Comparison of ENCODE assay signal across 9 cellular contexts in the genomic region with DNA sequence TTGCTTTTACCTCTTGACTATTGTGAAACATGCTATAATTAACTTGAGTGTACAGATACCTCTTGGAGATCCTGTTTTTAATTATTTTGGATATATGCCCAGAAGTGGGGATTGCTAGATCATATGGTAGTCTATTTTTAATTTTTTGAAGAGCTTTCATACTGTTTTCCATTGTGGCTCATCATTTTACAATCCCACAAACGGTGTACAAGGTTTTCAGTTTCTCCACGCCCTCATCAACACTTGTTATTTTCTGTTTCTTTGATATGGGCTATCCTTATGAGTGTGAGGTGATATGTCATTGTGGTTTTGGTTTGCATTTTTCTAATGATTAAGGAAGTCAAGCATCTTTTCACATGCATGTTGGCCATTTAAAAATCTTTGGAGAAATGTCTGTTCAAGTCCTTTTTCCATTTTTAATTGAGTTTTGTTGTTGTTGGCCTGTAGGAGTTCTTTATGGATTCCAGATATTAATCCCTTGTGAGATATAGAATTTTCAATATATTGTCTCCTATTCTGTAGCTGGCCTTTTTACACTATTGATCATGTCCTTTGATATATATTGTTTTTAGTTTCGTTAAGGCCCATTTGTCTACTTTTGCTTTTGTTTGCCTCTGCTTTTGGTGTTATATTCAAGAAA. TPM values are rescaled to one million over a fixed set of nuclear protein-coding genes. Genes with fewer than 3 reads are reported as not detected.
A peak's percentile ranks its signal among the peaks of the same experiment; 100 is the strongest.
DNase-seq lines count a peak whose midpoint lies in the region; ATAC-seq and TF ChIP-seq lines count a peak whose summit lies in the region.
"Had no signal": no experiment of that assay in that cellular context is flagged by ENCODE, and none has a peak within 500 bp of the region (broad histone marks: within the 10 kb centered on the region; RNA-seq: fewer than 3 reads in every experiment).

No MANE protein-coding gene starts in this region.

- no peaks in the 10 kb centered on the region for H3K4me1 ChIP-seq in neural progenitor cell

- H3K9ac ChIP-seq in neural progenitor cell: no peak overlapping the region

- H3K4me3 Mint-ChIP-seq in activated naive CD4-positive, alpha-beta T cell treated with anti-CD3 and anti-CD28 coated beads, Interleukin-2, amount 50 U/mL, for 24 hours: peak overlapping the region; percentile 40
- H3K4me3 Mint-ChIP-seq in neural progenitor cell: no peak overlapping the region

- ATAC-seq in HG03060 (IDR thresholded peaks at IDR 0.05; ENCODE audit: low read depth, unreplicated experiment): peak; percentile 51

- H3K4me3 ChIP-seq in neural progenitor cell: no peak overlapping the region

- peaks cover 19% of the 10 kb centered on the region for H3K36me3 ChIP-seq in neural progenitor cell

- no peaks in the 10 kb centered on the region for H3F3A ChIP-seq in neural progenitor cell (ENCODE audit: low read depth)

- no peak for DNase-seq in activated naive CD4-positive, alpha-beta T cell (lab: John Stamatoyannopoulos, UW)
- DNase-seq in NCI-H69 (lab: John Stamatoyannopoulos, UW) (peak; percentile 81), glomerular visceral epithelial cell (ENCODE audit: extremely low spot score) (peak; percentile 33), GOT3 (lab: John Stamatoyannopoulos, UW) (no peak), Kasumi-1 (lab: John Stamatoyannopoulos, UW) (no peak), neural progenitor cell (ENCODE audit: low spot score) (no peak)

- no peak overlapping the region for H2AFZ ChIP-seq in neural progenitor cell (replicated peaks)

- no peak for TF ChIP-seq CTCF in neural progenitor cell (IDR thresholded peaks at IDR 0.05)

- H3K27ac ChIP-seq in neural progenitor cell: no peak overlapping the region
- H3K27ac ChIP-seq: VCaP had no signal

- H4K20me1 ChIP-seq in neural progenitor cell (ENCODE audit: low read depth): no peaks in the 10 kb centered on the region

- no peaks in the 10 kb centered on the region for H3K27me3 Mint-ChIP-seq in activated naive CD4-positive, alpha-beta T cell treated with anti-CD3 and anti-CD28 coated beads, Interleukin-2, amount 50 U/mL, for 24 hours
- H3K27me3 Mint-ChIP-seq in neural progenitor cell (ENCODE audit: insufficient read depth, low read depth): no peaks in the 10 kb centered on the region

- no peak overlapping the region for H3K4me2 ChIP-seq in neural progenitor cell

- H3K9me3 Mint-ChIP-seq in activated naive CD4-positive, alpha-beta T cell treated with anti-CD3 and anti-CD28 coated beads, Interleukin-2, amount 50 U/mL, for 24 hours: peaks cover under 1% of the 10 kb centered on the region
- H3K9me3 Mint-ChIP-seq in neural progenitor cell: peaks cover 16% of the 10 kb centered on the region

- no peaks in the 10 kb centered on the region for H3K27me3 ChIP-seq in neural progenitor cell

- peaks cover 6% of the 10 kb centered on the region for H3K79me2 ChIP-seq in neural progenitor cell (ENCODE audit: low read depth)

- peak overlapping the region; percentile 60 for H3K27ac Mint-ChIP-seq in activated naive CD4-positive, alpha-beta T cell treated with anti-CD3 and anti-CD28 coated beads, Interleukin-2, amount 50 U/mL, for 24 hours
- H3K27ac Mint-ChIP-seq in neural progenitor cell: no peak overlapping the region

- H3K36me3 Mint-ChIP-seq in activated naive CD4-positive, alpha-beta T cell treated with anti-CD3 and anti-CD28 coated beads, Interleukin-2, amount 50 U/mL, for 24 hours: peaks cover 50% of the 10 kb centered on the region
- peaks cover 52% of the 10 kb centered on the region for H3K36me3 Mint-ChIP-seq in neural progenitor cell

- H3K9me3 ChIP-seq in neural progenitor cell (ENCODE audit: low read depth): no peaks in the 10 kb centered on the region

- peaks cover 75% of the 10 kb centered on the region for H3K4me1 Mint-ChIP-seq in activated naive CD4-positive, alpha-beta T cell treated with anti-CD3 and anti-CD28 coated beads, Interleukin-2, amount 50 U/mL, for 24 hours
- no peaks in the 10 kb centered on the region for H3K4me1 Mint-ChIP-seq in neural progenitor cell

RNA-seq across cellular contexts. Expression of gene AGK, which starts 7.5 kb away (rescaled TPM):
- 32.7 and 42.6 TPM in 2 replicates for total RNA-seq in neural progenitor cell (ENCODE audit: low replicate concordance)

Comparison
In these comparisons a context has a peak if more than half of its experiments do, and no peak if none do; other contexts are left out.
1. DNase-seq: peak in NCI-H69 (single experiment) and glomerular visceral epithelial cell (single experiment); none in activated naive CD4-positive, alpha-beta T cell (0 of 4), GOT3 (single experiment), Kasumi-1 (0 of 2) and neural progenitor cell (single experiment).